20 cellular contexts compared by ENCODE assay signal in the genomic region with DNA sequence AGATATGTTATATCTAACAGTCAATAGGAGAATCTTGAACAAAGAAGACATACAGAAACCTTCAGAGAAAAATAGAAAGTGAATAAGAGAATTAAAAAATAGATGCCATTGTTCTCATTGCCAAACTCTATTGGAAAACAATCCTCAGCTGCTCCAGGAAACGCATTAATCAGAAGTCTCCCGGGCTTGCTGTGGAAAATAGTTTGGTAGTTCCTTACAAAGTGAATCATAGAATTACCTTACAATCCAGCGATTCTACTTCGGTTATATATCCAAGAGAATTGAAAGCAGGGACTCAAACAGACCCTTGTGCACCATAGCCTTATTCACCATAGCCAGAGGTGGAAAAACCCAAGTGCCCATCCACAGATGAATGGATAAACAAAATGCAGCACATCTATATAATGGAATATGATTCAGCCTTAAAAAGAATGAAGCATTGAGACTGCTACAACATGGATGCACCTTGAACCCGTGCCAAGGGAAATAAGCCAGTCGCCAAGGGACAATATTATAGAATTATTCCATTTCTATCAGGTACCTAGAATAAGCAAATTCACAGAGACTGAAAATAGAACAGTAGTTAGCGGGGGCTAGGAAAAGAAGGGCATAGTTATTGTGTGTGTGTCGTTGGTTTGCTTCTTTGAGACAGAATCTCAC. TPM values are rescaled to one million over a fixed set of nuclear protein-coding genes. Genes with fewer than 3 reads are reported as not detected.
DNase-seq lines count a peak whose midpoint lies in the region; ATAC-seq, FAIRE-seq and TF ChIP-seq lines count a peak whose summit lies in the region.
"Had no signal": no experiment of that assay in that cellular context is flagged by ENCODE, and none has a peak within 500 bp of the region (broad histone marks: within the 10 kb centered on the region; RNA-seq: fewer than 3 reads in every experiment).

No MANE protein-coding gene starts in this region.

- no peak overlapping the region for H2BK120ac ChIP-seq in H9 (ENCODE audit: low read depth, low read length, poor library complexity, severe bottlenecking)

- no peaks in the 10 kb centered on the region for H4K20me1 ChIP-seq in H9 (ENCODE audit: control insufficient read depth, insufficient read depth, insufficient read length)
- H4K20me1 ChIP-seq in astrocyte (ENCODE audit: insufficient read depth, low read length): no peaks in the 10 kb centered on the region

- H3K9me3 ChIP-seq in H9 (ENCODE audit: control insufficient read depth, low read depth, low read length) (no peaks in the 10 kb centered on the region), astrocyte (ENCODE audit: insufficient read depth, low read depth, low read length) (no peaks in the 10 kb centered on the region)
- H3K9me3 ChIP-seq: adrenal gland, gastrocnemius medialis, spleen, testis had no signal

- H3K27me3 ChIP-seq in H9 (ENCODE audit: insufficient read depth, low read length) (no peaks in the 10 kb centered on the region), astrocyte (ENCODE audit: insufficient read depth, low read length) (no peaks in the 10 kb centered on the region)
- H3K27me3 ChIP-seq: adrenal gland, gastrocnemius medialis, spleen, testis had no signal

- no peak overlapping the region for H4K5ac ChIP-seq in H9 (ENCODE audit: insufficient read length, low read depth, low read length)

- peaks cover 56 to 61% of the 10 kb centered on the region in 2 experiments for H3K4me1 Mint-ChIP-seq in H9
- H3K4me1 Mint-ChIP-seq in astrocyte (ENCODE audit: low read depth, unreplicated experiment): peaks cover 26% of the 10 kb centered on the region

- no peak overlapping the region for H2BK5ac ChIP-seq in H9 (ENCODE audit: insufficient read length, low read length)

- FAIRE-seq in astrocyte (lab: Jason Lieb, UNC): no peak

- no peak for ATAC-seq in HG03175 (IDR thresholded peaks at IDR 0.05; ENCODE audit: unreplicated experiment)
- ATAC-seq: gastrocnemius medialis, left cardiac atrium had no signal

- no CpG with 5 or more reads among the region's 8 CpGs for WGBS in H9 (ENCODE audit: extremely low coverage, insufficient read length, low lambda C conversion rate)

- H3K4me2 ChIP-seq in H9 (ENCODE audit: insufficient read depth, insufficient read length, low read length) (no peak overlapping the region), astrocyte (ENCODE audit: low read length) (peak overlapping the region; percentile 46)
- H3K4me2 ChIP-seq: KMS-11 had no signal

- peak overlapping the region; percentile 69 for H3K27ac ChIP-seq in H9 (ENCODE audit: insufficient read length, low read depth, low read length)
- H3K27ac ChIP-seq in astrocyte (ENCODE audit: low read depth, low read length): peak overlapping the region; percentile 98
- peak overlapping the region in 19 of 21 experiments; percentile 6 to 88 (median 67) for H3K27ac ChIP-seq in skin epidermis
- H3K27ac ChIP-seq: adrenal gland, gastrocnemius medialis, KMS-11, spleen, testis had no signal

- no peak overlapping the region for H2BK12ac ChIP-seq in H9 (ENCODE audit: insufficient read length, low read depth, low read length)

- H3K79me2 ChIP-seq in H9 (ENCODE audit: insufficient read depth, low read length) (no peaks in the 10 kb centered on the region), astrocyte (ENCODE audit: insufficient read depth, low read length) (no peaks in the 10 kb centered on the region)

- H3K4ac ChIP-seq in H9 (ENCODE audit: low read depth, low read length): no peak overlapping the region

- H3K23me2 ChIP-seq in H9 (ENCODE audit: insufficient read length, low read depth, low read length, poor library complexity, severe bottlenecking): no peaks in the 10 kb centered on the region

- H3K79me1 ChIP-seq in H9 (ENCODE audit: insufficient read depth, low read depth, low read length, poor library complexity, severe bottlenecking): no peaks in the 10 kb centered on the region

- H3K4me3 Mint-ChIP-seq in H9: no peak overlapping the region
- H3K4me3 Mint-ChIP-seq in astrocyte (ENCODE audit: unreplicated experiment): no peak overlapping the region

- H3K36me3 ChIP-seq in astrocyte (ENCODE audit: insufficient read depth, low read length): no peaks in the 10 kb centered on the region
- H3K36me3 ChIP-seq: adrenal gland, gastrocnemius medialis, spleen had no signal

- H2BK15ac ChIP-seq in H9 (ENCODE audit: low read depth, low read length): no peak overlapping the region

- no peak for DNase-seq in H9
- peak; percentile 91 for DNase-seq in astrocyte (ENCODE audit: low read depth)
- DNase-seq in fibroblast of mammary gland (ENCODE audit: low read depth): peak; percentile 70
- DNase-seq in NCI-H82 (lab: John Stamatoyannopoulos, UW): no peak
- DNase-seq in cerebellar nuclear complex (lab: John Stamatoyannopoulos, UW): no peak
- DNase-seq: activated CD4-positive, alpha-beta T cell treated with anti-CD3 and anti-CD28 coated beads, Interleukin-2, amount 50 U/mL, for 1 hour; activated CD8-positive, alpha-beta memory T cell treated with anti-CD3 and anti-CD28 coated beads, Interleukin-2, amount 50 U/mL, for 48 hours; activated effector memory CD4-positive, alpha-beta T cell treated with anti-CD3 and anti-CD28 coated beads, Interleukin-2, amount 50 U/mL, for 16 hours; adrenal gland; DMS79; gastrocnemius medialis; left cardiac atrium; NCI-H2029 treated with DMSO at 0.1 percent for 48 hours; NCI-H446 treated with DMSO at 0.1 percent for 48 hours; spleen; stimulated activated CD8-positive, alpha-beta memory T cell treated with anti-CD3 and anti-CD28 coated beads, Interleukin-4, amount 100 ng/mL, for 48 hours; testis had no signal

- H3K9me3 Mint-ChIP-seq in H9 (peaks cover 0 to 3% of the 10 kb centered on the region in 2 experiments; a peak in 1 of 5 replicates), astrocyte (ENCODE audit: unreplicated experiment) (peaks cover 2% of the 10 kb centered on the region)

- H2BK20ac ChIP-seq in H9 (ENCODE audit: low read depth, low read length, poor library complexity, severe bottlenecking): no peak overlapping the region

- H3K9ac ChIP-seq in H9 (ENCODE audit: extremely low read depth, insufficient read length, low read length) (no peak overlapping the region), astrocyte (ENCODE audit: low read length) (peak overlapping the region; percentile 80)
- H3K9ac ChIP-seq: KMS-11 had no signal

- no peak overlapping the region for H3K56ac ChIP-seq in H9 (ENCODE audit: insufficient read length, low read depth, low read length)

- no peak overlapping the region for H4K91ac ChIP-seq in H9 (ENCODE audit: insufficient read length, low read depth, low read length)

- H3K4me3 ChIP-seq in astrocyte (ENCODE audit: insufficient read depth, low read depth, low read length) (no peak overlapping the region), fibroblast of mammary gland (ENCODE audit: control insufficient read depth, low read depth, low read length) (no peak overlapping the region), skin epidermis (no peak overlapping the region)
- H3K4me3 ChIP-seq: adrenal gland, gastrocnemius medialis, spleen, testis had no signal

- no peak overlapping the region for H3K23ac ChIP-seq in H9 (ENCODE audit: insufficient read length, low read depth, low read length)

- H3K27ac Mint-ChIP-seq in H9 (peak overlapping the region; percentile 59 to 88 (median 84); a peak in 4 of 7 replicates), astrocyte (ENCODE audit: unreplicated experiment) (peak overlapping the region; percentile 91)

- TF ChIP-seq CTCF in H9 (conservative IDR thresholded peaks at IDR 0.05) (no peak), astrocyte (IDR thresholded peaks at IDR 0.05; ENCODE audit: insufficient read depth, low read depth, low read length) (no peak), fibroblast of mammary gland (conservative IDR thresholded peaks at IDR 0.05; ENCODE audit: control insufficient read depth, insufficient read depth, low read depth, low read length) (no peak)

- H3T11ph ChIP-seq in H9 (ENCODE audit: low read length): no peak overlapping the region

- H3K36me3 Mint-ChIP-seq in H9 (ENCODE audit: insufficient read depth in 1 of 3, low read depth in 3 of 3) (peaks cover 0 to 5% (median 0%) of the 10 kb centered on the region in 3 experiments; a peak in 4 of 7 replicates), astrocyte (ENCODE audit: low read depth, unreplicated experiment) (no peaks in the 10 kb centered on the region)

- no peak overlapping the region for H3K14ac ChIP-seq in H9 (ENCODE audit: insufficient read depth, low read length)

- H4K8ac ChIP-seq in H9 (replicated peaks; ENCODE audit: insufficient read length, low read depth, low read length): no peak overlapping the region

- no peak overlapping the region for H3K18ac ChIP-seq in H9 (ENCODE audit: insufficient read length, low read depth, low read length)

- H3K4me1 ChIP-seq in H9 (ENCODE audit: insufficient read depth, low read length) (peaks cover 14% of the 10 kb centered on the region; the same call in 1 of the 2 replicates), astrocyte (ENCODE audit: insufficient read depth, low read length) (peaks cover 37% of the 10 kb centered on the region)
- H3K4me1 ChIP-seq: adrenal gland, gastrocnemius medialis had no signal

- no peak overlapping the region for H2AK5ac ChIP-seq in H9 (ENCODE audit: insufficient read length, low read length)

- H2AFZ ChIP-seq in H9 (ENCODE audit: low read length) (no peak overlapping the region), astrocyte (ENCODE audit: low read depth, low read length) (peak overlapping the region; percentile 50)

- H3K27me3 Mint-ChIP-seq in H9 (ENCODE audit: low read depth): peaks cover 5% of the 10 kb centered on the region; the same call in 1 of the 2 replicates
- H3K27me3 Mint-ChIP-seq in astrocyte (ENCODE audit: low read depth, unreplicated experiment): no peaks in the 10 kb centered on the region

RNA-seq across cellular contexts. Expression of a gene that starts 21.9 kb away (rescaled TPM):
- total RNA-seq in H9 (2021) (not detected in 2 replicates), astrocyte (3.7 and 5.9 TPM in 2 replicates)

Comparison
In these comparisons a context has a peak if more than half of its experiments do, and no peak if none do; other contexts are left out.
1. DNase-seq: peak in astrocyte (single experiment) and fibroblast of mammary gland (single experiment); none in H9 (single experiment), NCI-H82 (single experiment) and cerebellar nuclear complex (0 of 2).
2. Peak in every context shown above with its lines, with median percentiles within 50 percentile points of each other: H3K27ac ChIP-seq.